In genomic region chr4:31768756-31769155, GRCh38 we compare ENCODE assay signal across 19 cellular contexts.
DNase-seq lines count a peak whose midpoint lies in the region; TF ChIP-seq lines count a peak whose summit lies in the region.
"Had no signal": no experiment of that assay in that cellular context is flagged by ENCODE, and none has a peak within 500 bp of the region (broad histone marks: within the 10 kb centered on the region; RNA-seq: fewer than 3 reads in every experiment).

No MANE protein-coding gene starts in this region.

- H3F3A ChIP-seq in SK-N-SH (replicated peaks; ENCODE audit: insufficient read depth): no peaks in the 10 kb centered on the region

- H2AFZ ChIP-seq in SK-N-SH (ENCODE audit: low read depth): no peak overlapping the region
- H2AFZ ChIP-seq: GM23338 had no signal

- no peaks in the 10 kb centered on the region; the same call in 1 of the 2 replicates for H3K9me3 ChIP-seq in SK-N-SH
- H3K9me3 ChIP-seq: BLaER1 treated with 17β-estradiol and CSF1 and Interleukin-3, amounts not matched to agents 10 nM and 100 nM had no signal

- POLR2A ChIA-PET in SK-N-SH (lab: Yijun Ruan, JAX): no interaction called here

- no peak for TF ChIP-seq EP300 in SK-N-SH (IDR thresholded peaks at IDR 0.05; ENCODE audit: borderline replicate concordance in 1 of 2, low read depth in 1 of 2, low read length in 1 of 2)

- TF ChIP-seq RAD21 in SK-N-SH (IDR thresholded peaks at IDR 0.05; ENCODE audit: low read length): no peak

- no peaks in the 10 kb centered on the region for H3K36me3 ChIP-seq in SK-N-SH (replicated peaks in 1 of 2; ENCODE audit: control insufficient read depth in 1 of 2, insufficient read depth in 2 of 2, low read length in 1 of 2)
- H3K36me3 ChIP-seq: BLaER1 treated with 17β-estradiol and CSF1 and Interleukin-3, amounts not matched to agents 10 nM and 100 nM had no signal

- no peaks in the 10 kb centered on the region for H3K79me2 ChIP-seq in SK-N-SH (ENCODE audit: insufficient read depth)

- peaks cover 5% of the 10 kb centered on the region for H3K9me2 ChIP-seq in SK-N-SH

- no peak overlapping the region for H3K4me2 ChIP-seq in SK-N-SH
- H3K4me2 ChIP-seq: BLaER1 treated with 17β-estradiol and CSF1 and Interleukin-3, amounts not matched to agents 10 nM and 100 nM; GM23338 had no signal

- H3K27me3 ChIP-seq in SK-N-SH (ENCODE audit: insufficient read depth): no peaks in the 10 kb centered on the region
- H3K27me3 ChIP-seq: BLaER1 treated with 17β-estradiol and CSF1 and Interleukin-3, amounts not matched to agents 10 nM and 100 nM had no signal

- DNase-seq in NCI-H226: peak; percentile 4
- DNase-seq in foreskin melanocyte: peak; percentile 54
- DNase-seq in medulla oblongata (ENCODE audit: extremely low spot score): peak; percentile 4
- DNase-seq in SK-N-SH: no peak
- DNase-seq in NCI-H510A treated with DMSO at 0.1 percent for 48 hours (lab: John Stamatoyannopoulos, UW): no peak
- DNase-seq in activated T-cell treated with anti-CD3 and anti-CD28 coated beads, Interleukin-2, amount 50 U/mL, for 48 hours: no peak
- no peak for DNase-seq in ACHN
- DNase-seq: 8988T; CD8-positive, alpha-beta T cell; COR-L47; DMS 273 treated with DMSO at 0.1 percent for 48 hours; DMS53; DND-41; EL; HCEC 1CT had no signal

- no peaks in the 10 kb centered on the region for H3K4me1 ChIP-seq in SK-N-SH (ENCODE audit: control insufficient read depth in 1 of 2, insufficient read depth in 2 of 2, low read depth in 1 of 2, low read length in 1 of 2)
- H3K4me1 ChIP-seq: BLaER1 treated with 17β-estradiol and CSF1 and Interleukin-3, amounts not matched to agents 10 nM and 100 nM had no signal

- no peaks in the 10 kb centered on the region for H4K20me1 ChIP-seq in SK-N-SH (ENCODE audit: insufficient read depth)
- H4K20me1 ChIP-seq: BLaER1 treated with 17β-estradiol and CSF1 and Interleukin-3, amounts not matched to agents 10 nM and 100 nM had no signal

- H3K9ac ChIP-seq in SK-N-SH: no peak overlapping the region
- H3K9ac ChIP-seq: BLaER1 treated with 17β-estradiol and CSF1 and Interleukin-3, amounts not matched to agents 10 nM and 100 nM had no signal

- CTCF ChIA-PET in SK-N-SH (lab: Yijun Ruan, JAX): no interaction called here

- no peak overlapping the region for H3K27ac ChIP-seq in SK-N-SH (ENCODE audit: low read depth in 2 of 2, low read length in 1 of 2)
- H3K27ac ChIP-seq: BLaER1 treated with 17β-estradiol and CSF1 and Interleukin-3, amounts not matched to agents 10 nM and 100 nM; HL-60 had no signal

- TF ChIP-seq CTCF in SK-N-SH (IDR thresholded peaks at IDR 0.05): no peak

- in situ Hi-C loops in ACHN (cut with HindIII; ENCODE audit: low pct_ligation_motif_present, low pct_unique_long_range_greater_than_20kb, low sequenced_read_pairs): no loop called here

- no peak overlapping the region for H3K4me3 ChIP-seq in SK-N-SH (ENCODE audit: low read depth in 2 of 2, low read length in 1 of 2)
- H3K4me3 ChIP-seq: BLaER1 treated with 17β-estradiol and CSF1 and Interleukin-3, amounts not matched to agents 10 nM and 100 nM; GM12878; GM23338 had no signal

TF ChIP-seq in SK-N-SH, 30 proteins besides CTCF, POLR2A, EP300 and RAD21:
- TF ChIP-seq FOSL2 (IDR thresholded peaks at IDR 0.05; ENCODE audit: borderline replicate concordance, low read depth): no peak
- no peak for TF ChIP-seq ELF1 (IDR thresholded peaks at IDR 0.05)

Comparison
In these comparisons a context has a peak if more than half of its experiments do, and no peak if none do; other contexts are left out.
1. DNase-seq: peak in NCI-H226 (single experiment), foreskin melanocyte (single experiment) and medulla oblongata (single experiment); none in SK-N-SH (single experiment), NCI-H510A treated with DMSO at 0.1 percent for 48 hours (single experiment), activated T-cell treated with anti-CD3 and anti-CD28 coated beads, Interleukin-2, amount 50 U/mL, for 48 hours (0 of 2) and ACHN (single experiment).